8 cellular contexts compared by ENCODE assay signal in the genomic region with DNA sequence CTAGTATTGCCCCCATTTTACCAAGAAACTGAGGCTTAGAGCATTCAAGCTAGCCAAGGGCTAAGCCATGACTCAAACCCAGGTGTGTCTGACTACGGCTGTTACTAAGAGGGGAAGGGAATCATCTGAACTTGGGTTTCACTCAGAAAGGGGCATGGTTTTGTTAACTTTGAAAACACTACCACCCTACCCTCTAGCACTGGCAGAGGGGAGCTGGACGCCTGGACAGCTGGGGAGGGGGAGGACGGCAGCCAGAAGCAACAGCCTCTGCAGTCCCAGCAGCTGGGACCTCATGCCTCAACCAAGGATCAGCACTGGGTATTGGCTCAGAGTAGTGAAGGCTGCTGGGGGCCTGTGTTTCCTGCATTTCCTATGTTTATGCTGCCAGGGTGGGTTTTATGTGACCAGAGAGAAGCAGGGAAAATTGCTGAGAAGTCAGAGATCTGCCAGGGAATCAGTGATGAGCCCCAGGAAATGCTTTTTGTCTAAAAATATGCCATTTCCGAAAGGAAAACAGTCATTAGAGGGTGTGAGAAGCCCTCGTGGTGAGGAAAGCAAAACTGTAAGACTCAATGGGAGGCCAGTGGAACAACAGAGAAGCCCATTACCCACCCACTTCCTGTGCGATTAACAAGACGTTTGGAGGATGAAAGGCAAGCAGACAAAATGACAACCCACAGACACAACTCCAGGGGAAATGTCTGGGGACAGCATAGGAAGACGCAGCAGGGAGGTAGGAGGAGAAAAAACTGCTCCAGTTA. TPM values are rescaled to one million over a fixed set of nuclear protein-coding genes. Genes with fewer than 3 reads are reported as not detected.
A peak's percentile ranks its signal among the peaks of the same experiment; 100 is the strongest.
DNase-seq lines count a peak whose midpoint lies in the region; ATAC-seq and TF ChIP-seq lines count a peak whose summit lies in the region.

No MANE protein-coding gene starts in this region.

- H3K9me3 ChIP-seq in neuronal stem cell (replicated peaks in 1 of 2; ENCODE audit: control insufficient read depth in 2 of 2, insufficient read depth in 1 of 2, low read depth in 1 of 2, low read length in 2 of 2) (no peaks in the 10 kb centered on the region), esophagus squamous epithelium (no peaks in the 10 kb centered on the region)

- H2BK5ac ChIP-seq in neuronal stem cell (ENCODE audit: low read length) = no peak overlapping the region

- H3K79me1 ChIP-seq in neuronal stem cell (ENCODE audit: low read depth, low read length) = no peaks in the 10 kb centered on the region

- H3K4ac ChIP-seq in neuronal stem cell (ENCODE audit: low read length) = no peak overlapping the region

- H3K4me3 ChIP-seq in GM12864 (ENCODE audit: low read depth, low read length) (peak overlapping the region; percentile 15; the same call in 1 of the 2 replicates), neuronal stem cell (ENCODE audit: low read length in 2 of 2) (peak overlapping the region in 1 of 2 donors; percentile 7), esophagus squamous epithelium (no peak overlapping the region)

- H3K14ac ChIP-seq in neuronal stem cell (ENCODE audit: low read length) = no peak overlapping the region

- no peak overlapping the region for H2AK5ac ChIP-seq in neuronal stem cell (ENCODE audit: low read depth, low read length)

- no peak overlapping the region for H4K91ac ChIP-seq in neuronal stem cell (ENCODE audit: low read depth, low read length, poor library complexity)

- H3K23ac ChIP-seq in neuronal stem cell (ENCODE audit: low read depth, low read length, poor library complexity) = no peak overlapping the region

- no peak overlapping the region for H2BK12ac ChIP-seq in neuronal stem cell (ENCODE audit: low read length)

- H3K9ac ChIP-seq in neuronal stem cell (ENCODE audit: low read depth, low read length, poor library complexity) = no peak overlapping the region

- peaks cover 26 to 31% of the 10 kb centered on the region in 2 donors for H3K4me1 ChIP-seq in neuronal stem cell (ENCODE audit: control insufficient read depth in 2 of 2, insufficient read depth in 1 of 2, low read depth in 1 of 2, low read length in 2 of 2)
- H3K4me1 ChIP-seq in esophagus squamous epithelium = peaks cover 16 to 57% (median 29%) of the 10 kb centered on the region in 3 donors

- no peak for TF ChIP-seq POLR2A in esophagus squamous epithelium (IDR thresholded peaks at IDR 0.05)

- TF ChIP-seq CTCF in GM12864 (IDR thresholded peaks at IDR 0.05; ENCODE audit: low read depth, low read length, missing control alignments) = no peak
- TF ChIP-seq CTCF in esophagus squamous epithelium (IDR thresholded peaks at IDR 0.05) = no peak

- no CpG with 5 or more reads among the region's 8 CpGs for WGBS in neuronal stem cell (ENCODE audit: extremely low coverage in 2 of 2, insufficient read length in 2 of 2, insufficient replicate concordance in 1 of 2), 2 donors
- WGBS in esophagus squamous epithelium, 2 donors = 52 to 55% methylated on average over 8 of the region's 8 CpGs

- no peaks in the 10 kb centered on the region for H3K36me3 ChIP-seq in neuronal stem cell (replicated peaks in 1 of 2; ENCODE audit: control insufficient read depth in 2 of 2, insufficient read depth in 2 of 2, low read length in 2 of 2)
- no peaks in the 10 kb centered on the region for H3K36me3 ChIP-seq in esophagus squamous epithelium

- DNase-seq in GM12864 (ENCODE audit: low read depth) = no peak
- peak; percentile 38 for DNase-seq in NCI-H2227 treated with DMSO at 0.1 percent for 48 hours (lab: John Stamatoyannopoulos, UW)
- DNase-seq in activated naive CD8-positive, alpha-beta T cell treated with anti-CD3 and anti-CD28 coated beads, Interleukin-2, amount 50 U/mL, for 16 hours (ENCODE audit: low read depth, low spot score) = peak; percentile 7
- no peak for DNase-seq in neuronal stem cell (ENCODE audit: low spot score)
- no peak for DNase-seq in esophagus squamous epithelium (lab: John Stamatoyannopoulos, UW)
- no peak for DNase-seq in NCI-H1930 (lab: John Stamatoyannopoulos, UW)
- no peak for DNase-seq in DMS153 (lab: John Stamatoyannopoulos, UW)

- no peak overlapping the region for H3K4me2 ChIP-seq in neuronal stem cell (ENCODE audit: insufficient read depth, low read length, poor library complexity, severe bottlenecking)

- peak overlapping the region; percentile 90 for H2AFZ ChIP-seq in neuronal stem cell (ENCODE audit: low read length)

- H3K27ac ChIP-seq in neuronal stem cell (replicated peaks; ENCODE audit: low read length) = no peak overlapping the region
- peak overlapping the region in 2 of 4 donors; percentile 14 to 40 for H3K27ac ChIP-seq in esophagus squamous epithelium

- no peak overlapping the region for H4K8ac ChIP-seq in neuronal stem cell (ENCODE audit: low read depth, low read length)

- H2BK15ac ChIP-seq in neuronal stem cell (ENCODE audit: low read length) = peak overlapping the region; percentile 7

- H3K27me3 ChIP-seq in neuronal stem cell (ENCODE audit: control insufficient read depth in 3 of 3, insufficient read depth in 3 of 3, low read depth in 1 of 3, low read length in 3 of 3) (no peaks in the 10 kb centered on the region), esophagus squamous epithelium (no peaks in the 10 kb centered on the region)

- no peak for ATAC-seq in GM18867 (IDR thresholded peaks at IDR 0.05; ENCODE audit: unreplicated experiment)

- intact Hi-C loops in esophagus squamous epithelium (cut with DNase I) = no loop called here

- no peak overlapping the region for H2BK120ac ChIP-seq in neuronal stem cell (ENCODE audit: low read depth, low read length)

- H3K18ac ChIP-seq in neuronal stem cell (ENCODE audit: low read length) = no peak overlapping the region

RNA-seq across cellular contexts. Expression of a gene that starts 41.2 kb away (rescaled TPM):
- not detected for polyA plus RNA-seq in neuronal stem cell (2013, experiment 1 of 2)
- polyA plus RNA-seq in neuronal stem cell (2013, experiment 2 of 2) = not detected
- 1 to 10 TPM in 1 of 4 donors, under 1 TPM in 2, not detected in 1; 0.27 to 1.1 (median 0.38) TPM for total RNA-seq in esophagus squamous epithelium

Comparison
In these comparisons a context has a peak if more than half of its experiments do, and no peak if none do; other contexts are left out.
1. DNase-seq: peak in NCI-H2227 treated with DMSO at 0.1 percent for 48 hours (single experiment) and activated naive CD8-positive, alpha-beta T cell treated with anti-CD3 and anti-CD28 coated beads, Interleukin-2, amount 50 U/mL, for 16 hours (single experiment); none in GM12864 (single experiment), neuronal stem cell (single experiment), esophagus squamous epithelium (single experiment), NCI-H1930 (0 of 2) and DMS153 (single experiment).